ENCODE assay signal across 8 cellular contexts in the genomic region with DNA sequence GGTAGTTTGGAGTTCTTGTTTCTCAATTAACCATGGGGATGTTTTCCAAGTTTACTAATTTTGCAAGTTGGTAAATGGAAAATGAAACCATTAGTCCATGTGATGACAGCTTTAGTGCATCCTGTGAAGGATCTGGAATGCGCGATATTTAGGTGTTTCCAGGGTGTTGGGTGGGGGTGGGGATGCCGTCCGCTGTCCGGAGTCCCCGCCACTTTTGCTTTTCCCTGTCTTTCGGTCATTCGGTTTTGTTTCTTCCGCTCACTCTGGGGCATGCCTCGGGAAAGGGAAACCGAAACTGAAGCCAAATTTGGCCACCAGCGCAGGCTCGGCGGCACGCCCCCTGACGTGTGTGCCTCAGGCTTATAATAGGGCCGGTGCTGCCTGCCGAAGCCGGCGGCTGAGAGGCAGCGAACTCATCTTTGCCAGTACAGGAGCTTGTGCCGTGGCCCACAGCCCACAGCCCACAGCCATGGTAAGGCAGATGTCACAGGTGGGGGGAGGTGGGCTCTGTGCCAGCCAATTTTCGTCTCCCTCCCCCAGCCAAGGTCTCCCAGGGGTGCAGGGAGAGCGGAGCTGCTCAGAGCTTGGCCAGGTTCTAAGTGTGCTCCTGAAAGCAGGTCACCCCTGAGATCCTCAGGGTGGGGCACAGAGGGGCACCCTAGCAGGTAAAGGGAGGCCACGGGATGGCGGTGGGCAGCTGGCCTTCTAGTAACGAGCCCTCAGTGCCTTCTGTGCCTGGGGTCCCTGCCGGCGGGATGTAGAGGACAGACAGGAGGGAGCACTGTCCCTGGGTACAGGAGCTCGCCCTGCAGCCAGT. TPM values are rescaled to one million over a fixed set of nuclear protein-coding genes. Genes with fewer than 3 reads are reported as not detected.
DNase-seq lines count a peak whose midpoint lies in the region; ATAC-seq, FAIRE-seq and TF ChIP-seq lines count a peak whose summit lies in the region.

A gene (plus strand): TSS at position 393 of the 817 bp plus-strand sequence. CDS start 77 bp downstream, at position 470.

- no peak for TF ChIP-seq CTCF in AG10803 (conservative IDR thresholded peaks at IDR 0.05; ENCODE audit: low read length)
- no peak for TF ChIP-seq CTCF in mesothelial cell of epicardium (IDR thresholded peaks at IDR 0.05; ENCODE audit: unreplicated experiment)

- peak within 1 kb of the TSS; percentile 97 for H3K27ac Mint-ChIP-seq in mesothelial cell of epicardium

- H3K4me3 Mint-ChIP-seq in mesothelial cell of epicardium = peak within 1 kb of the TSS; percentile 89

- H3K4me3 ChIP-seq in AG10803 (ENCODE audit: low read length) = peak within 1 kb of the TSS; percentile 70

- peak; percentile 8 for FAIRE-seq in endometrium (lab: Jason Lieb, UNC)

- DNase-seq in AG10803 (ENCODE audit: low read depth) = peak; percentile 82
- peak; percentile 85 for DNase-seq in NOMO-1 treated with DMSO at 0.1 percent for 48 hours (lab: John Stamatoyannopoulos, UW; ENCODE audit: unreplicated experiment)
- peak; percentile 71 for DNase-seq in activated CD8-positive, alpha-beta memory T cell treated with anti-CD3 and anti-CD28 coated beads, Interleukin-2, amount 50 U/mL, for 1 hour (ENCODE audit: extremely low read depth)
- DNase-seq in mesothelial cell of epicardium (ENCODE audit: low spot score in 2 of 2, unreplicated experiment in 2 of 2) = peak; percentile 62 to 86
- peak; percentile 79 to 83 for DNase-seq in stimulated activated CD8-positive, alpha-beta memory T cell treated with anti-CD3 and anti-CD28 coated beads, Interleukin-15, amount 100 ng/mL, for 48 hours (ENCODE audit: low read depth in 2 of 2)

- H3K4me1 Mint-ChIP-seq in mesothelial cell of epicardium = peaks cover 27% of the 10 kb centered on the region

- H3K9me3 Mint-ChIP-seq in mesothelial cell of epicardium = no peaks in the 10 kb centered on the region

- ATAC-seq in GM18909 (IDR thresholded peaks at IDR 0.05; ENCODE audit: poor library complexity, unreplicated experiment) (peak; percentile 74), HG03175 (IDR thresholded peaks at IDR 0.05; ENCODE audit: unreplicated experiment) (peak; percentile 80)

- peaks cover 11% of the 10 kb centered on the region for H3K36me3 Mint-ChIP-seq in mesothelial cell of epicardium

- no peaks in the 10 kb centered on the region for H3K27me3 Mint-ChIP-seq in mesothelial cell of epicardium (ENCODE audit: low read depth)

RNA-seq across cellular contexts. Expression of the gene that starts here (rescaled TPM):
- total RNA-seq in mesothelial cell of epicardium = 112 to 139 TPM (median 123 TPM) in 3 replicates

Comparison
In these comparisons a context has a peak if more than half of its experiments do, and no peak if none do; other contexts are left out.
1. Peak in every context shown above with its lines: DNase-seq, ATAC-seq and H3K4me3 ChIP-seq.